In genomic region chr9:80222466-80223169, GRCh38 we compare ENCODE assay signal across 28 cellular contexts.
"Had no signal": no experiment of that assay in that cellular context is flagged by ENCODE, and none has a peak within 500 bp of the region (broad histone marks: within the 10 kb centered on the region; RNA-seq: fewer than 3 reads in every experiment).

No MANE protein-coding gene starts in this region.

- H3K36me3 ChIP-seq: neural progenitor cell, ovary, right lobe of liver, sigmoid colon, stomach, thoracic aorta, thyroid gland, transverse colon, upper lobe of right lung, vagina had no signal

- H3K9ac ChIP-seq: neural progenitor cell, parathyroid adenoma had no signal

- H3K79me2 ChIP-seq: parathyroid adenoma had no signal

- H3K27ac ChIP-seq: neural progenitor cell, ovary, parathyroid adenoma, psoas muscle, right lobe of liver, sigmoid colon, stomach, thoracic aorta, thyroid gland, transverse colon, upper lobe of right lung, vagina had no signal

- H3K27ac Mint-ChIP-seq: naive thymus-derived CD4-positive, alpha-beta T cell; natural killer cell; nephron; neural progenitor cell; progenitor cell of endocrine pancreas; stimulated activated effector memory CD8-positive, alpha-beta T cell treated with anti-CD3 and anti-CD28 coated beads, Interleukin-12 subunit alpha, Interleukin-12 subunit beta, amount 100 ng/mL, for 72 hours; stimulated activated naive B cell treated with anti-CD40 and anti-IgM and Interleukin-4, amounts not matched to agents 10 μg/mL and 1 μg/mL and 100 μg/mL, for 72 hours; stimulated activated naive CD8-positive, alpha-beta T cell treated with anti-CD3 and anti-CD28 coated beads, Interleukin-15, Interleukin-2, amounts not matched to agents 100 ng/mL and 50 ng/mL, for 24 hours; type B pancreatic cell had no signal

- H3K27me3 Mint-ChIP-seq: naive thymus-derived CD4-positive, alpha-beta T cell; stimulated activated naive B cell treated with anti-CD40 and anti-IgM and Interleukin-4, amounts not matched to agents 10 μg/mL and 1 μg/mL and 100 μg/mL, for 72 hours; stimulated activated naive CD8-positive, alpha-beta T cell treated with anti-CD3 and anti-CD28 coated beads, Interleukin-15, Interleukin-2, amounts not matched to agents 100 ng/mL and 50 ng/mL, for 24 hours; type B pancreatic cell had no signal

- H3K9me3 Mint-ChIP-seq: neural progenitor cell; stimulated activated effector memory CD8-positive, alpha-beta T cell treated with anti-CD3 and anti-CD28 coated beads, Interleukin-12 subunit alpha, Interleukin-12 subunit beta, amount 100 ng/mL, for 72 hours had no signal

- H3K9me3 ChIP-seq: ovary, right lobe of liver, thoracic aorta, thyroid gland, transverse colon, upper lobe of right lung, vagina had no signal

- ATAC-seq: naive thymus-derived CD4-positive, alpha-beta T cell; natural killer cell; psoas muscle; right cardiac atrium; right lobe of liver; stimulated activated effector memory CD8-positive, alpha-beta T cell treated with anti-CD3 and anti-CD28 coated beads, Interleukin-12 subunit alpha, Interleukin-12 subunit beta, amount 100 ng/mL, for 72 hours; stimulated activated naive B cell treated with anti-CD40 and anti-IgM and Interleukin-4, amounts not matched to agents 10 μg/mL and 1 μg/mL and 100 μg/mL, for 72 hours; upper lobe of right lung had no signal

- H3K4me1 ChIP-seq: parathyroid adenoma, psoas muscle, right lobe of liver, thyroid gland, transverse colon, upper lobe of right lung, vagina had no signal

- H3K27me3 ChIP-seq: neural progenitor cell, ovary, right lobe of liver, sigmoid colon, stomach, thyroid gland, transverse colon, upper lobe of right lung, vagina had no signal

- H2AFZ ChIP-seq: neural progenitor cell, parathyroid adenoma had no signal

- H3K4me2 ChIP-seq: neural progenitor cell had no signal

- DNase-seq: naive thymus-derived CD4-positive, alpha-beta T cell; natural killer cell; ovary; posterior cingulate gyrus; psoas muscle; right cardiac atrium; right lobe of liver; sigmoid colon; small intestine; stimulated activated CD4-positive, alpha-beta T cell treated with anti-CD3 and anti-CD28 coated beads, Interleukin-15, amount 100 ng/mL, for 24 hours; stimulated activated CD4-positive, alpha-beta T cell treated with anti-CD3 and anti-CD28 coated beads, Interleukin-2, amount 100 ng/mL, for 24 hours; stimulated activated CD4-positive, alpha-beta T cell treated with anti-CD3 and anti-CD28 coated beads, Interleukin-2, amount 100 ng/mL, for 48 hours; stimulated activated CD4-positive, alpha-beta T cell treated with anti-CD3 and anti-CD28 coated beads, Interleukin-4, amount 100 ng/mL, for 24 hours; stimulated activated naive B cell treated with anti-CD40 and anti-IgM and Interleukin-4, amounts not matched to agents 10 μg/mL and 1 μg/mL and 100 μg/mL, for 72 hours; stimulated activated naive CD4-positive, alpha-beta T cell treated with Interleukin-2 at 50 U/mL for 16 hours; stomach; thyroid gland; transverse colon; upper lobe of right lung had no signal

- H3K4me3 Mint-ChIP-seq: naive thymus-derived CD4-positive, alpha-beta T cell; natural killer cell; nephron; neural progenitor cell; stimulated activated effector memory CD8-positive, alpha-beta T cell treated with anti-CD3 and anti-CD28 coated beads, Interleukin-12 subunit alpha, Interleukin-12 subunit beta, amount 100 ng/mL, for 72 hours; stimulated activated naive B cell treated with anti-CD40 and anti-IgM and Interleukin-4, amounts not matched to agents 10 μg/mL and 1 μg/mL and 100 μg/mL, for 72 hours; stimulated activated naive CD8-positive, alpha-beta T cell treated with anti-CD3 and anti-CD28 coated beads, Interleukin-15, Interleukin-2, amounts not matched to agents 100 ng/mL and 50 ng/mL, for 24 hours; type B pancreatic cell had no signal

- H3K4me1 Mint-ChIP-seq: naive thymus-derived CD4-positive, alpha-beta T cell; natural killer cell; nephron; neural progenitor cell; stimulated activated effector memory CD8-positive, alpha-beta T cell treated with anti-CD3 and anti-CD28 coated beads, Interleukin-12 subunit alpha, Interleukin-12 subunit beta, amount 100 ng/mL, for 72 hours; stimulated activated naive B cell treated with anti-CD40 and anti-IgM and Interleukin-4, amounts not matched to agents 10 μg/mL and 1 μg/mL and 100 μg/mL, for 72 hours had no signal

- H3K4me3 ChIP-seq: neural progenitor cell, ovary, psoas muscle, right lobe of liver, sigmoid colon, stomach, thoracic aorta, thyroid gland, transverse colon, upper lobe of right lung, vagina had no signal

- H3K36me3 Mint-ChIP-seq: naive thymus-derived CD4-positive, alpha-beta T cell; natural killer cell; neural progenitor cell; stimulated activated effector memory CD8-positive, alpha-beta T cell treated with anti-CD3 and anti-CD28 coated beads, Interleukin-12 subunit alpha, Interleukin-12 subunit beta, amount 100 ng/mL, for 72 hours; stimulated activated naive B cell treated with anti-CD40 and anti-IgM and Interleukin-4, amounts not matched to agents 10 μg/mL and 1 μg/mL and 100 μg/mL, for 72 hours; type B pancreatic cell had no signal
